ENCODE assay signal across 14 cellular contexts in genomic region chr4:168908859-168909390, GRCh38.
DNase-seq lines count a peak whose midpoint lies in the region; ATAC-seq and TF ChIP-seq lines count a peak whose summit lies in the region.
"Had no signal": no experiment of that assay in that cellular context is flagged by ENCODE, and none has a peak within 500 bp of the region (broad histone marks: within the 10 kb centered on the region; RNA-seq: fewer than 3 reads in every experiment).

No MANE protein-coding gene starts in this region.

- H3K4me3 Mint-ChIP-seq in endodermal cell: no peak overlapping the region

- H3K36me3 ChIP-seq in endodermal cell (ENCODE audit: control insufficient read depth, insufficient read depth, low read length): peaks cover 84% of the 10 kb centered on the region
- H3K36me3 ChIP-seq in muscle layer of colon (ENCODE audit: insufficient read depth, low read length): peaks cover 62% of the 10 kb centered on the region
- peaks cover 18 to 54% of the 10 kb centered on the region in 2 donors for H3K36me3 ChIP-seq in stomach smooth muscle (ENCODE audit: control insufficient read depth in 2 of 2, insufficient read depth in 2 of 2, low read length in 2 of 2)

- H3K4me1 Mint-ChIP-seq in endodermal cell: no peaks in the 10 kb centered on the region

- H3K36me3 Mint-ChIP-seq in endodermal cell (ENCODE audit: low read depth): peaks cover 26% of the 10 kb centered on the region

- H3K9ac ChIP-seq in endodermal cell (ENCODE audit: extremely low read depth, low read length, poor library complexity, severe bottlenecking): no peak overlapping the region
- H3K9ac ChIP-seq in muscle layer of colon (ENCODE audit: low read length): no peak overlapping the region
- no peak overlapping the region for H3K9ac ChIP-seq in stomach smooth muscle (ENCODE audit: low read length in 2 of 2)

- H3K4me3 ChIP-seq in endodermal cell (ENCODE audit: low read length) (no peak overlapping the region), muscle layer of colon (ENCODE audit: low read depth in 1 of 2, low read length in 2 of 2) (no peak overlapping the region), stomach smooth muscle (ENCODE audit: low read length in 2 of 2) (no peak overlapping the region)

- WGBS in endodermal cell (ENCODE audit: insufficient coverage in 1 of 2, insufficient read length in 1 of 2), 2 experiments: 89 to 94% methylated on average over 3 of the region's 3 CpGs

- no peaks in the 10 kb centered on the region for H3K9me3 Mint-ChIP-seq in endodermal cell

- no peaks in the 10 kb centered on the region for H3K27me3 Mint-ChIP-seq in endodermal cell (ENCODE audit: insufficient read depth)

- H3K27ac Mint-ChIP-seq in endodermal cell: peak overlapping the region; percentile 8

- H3K27me3 ChIP-seq in endodermal cell (ENCODE audit: control insufficient read depth, insufficient read depth, low read length, poor library complexity, severe bottlenecking) (no peaks in the 10 kb centered on the region), muscle layer of colon (ENCODE audit: control insufficient read depth in 1 of 2, insufficient read depth in 2 of 2, low read length in 2 of 2) (no peaks in the 10 kb centered on the region), stomach smooth muscle (ENCODE audit: control insufficient read depth in 1 of 2, insufficient read depth in 2 of 2, low read length in 2 of 2) (no peaks in the 10 kb centered on the region)

- DNase-seq in RPMI7951 (ENCODE audit: low read depth) (peak; percentile 21), endodermal cell (no peak), NCI-H2081 treated with DMSO at 0.1 percent for 48 hours (lab: John Stamatoyannopoulos, UW) (no peak)
- DNase-seq: DND-41, NCI-H1417, NCI-H510A treated with DMSO at 0.1 percent for 48 hours, WERI-Rb-1 had no signal

- H3K9me3 ChIP-seq in endodermal cell (ENCODE audit: control insufficient read depth, low read length): no peaks in the 10 kb centered on the region
- H3K9me3 ChIP-seq in muscle layer of colon (ENCODE audit: low read length): no peaks in the 10 kb centered on the region
- no peaks in the 10 kb centered on the region for H3K9me3 ChIP-seq in stomach smooth muscle (ENCODE audit: control insufficient read depth in 2 of 2, low read length in 2 of 2)

- no peak for ATAC-seq in GM21723 (IDR thresholded peaks at IDR 0.05; ENCODE audit: unreplicated experiment)
- no peak for ATAC-seq in GM19324 (IDR thresholded peaks at IDR 0.05; ENCODE audit: low FRiP score, unreplicated experiment)
- ATAC-seq in GM19023 (IDR thresholded peaks at IDR 0.05; ENCODE audit: unreplicated experiment): no peak
- ATAC-seq: left lobe of liver had no signal

- no peak for TF ChIP-seq CTCF in endodermal cell (conservative IDR thresholded peaks at IDR 0.05)

- H3K4me1 ChIP-seq in endodermal cell (ENCODE audit: control insufficient read depth, insufficient read depth, low read length) (no peaks in the 10 kb centered on the region), muscle layer of colon (ENCODE audit: insufficient read depth, low read length) (peaks cover 42% of the 10 kb centered on the region), stomach smooth muscle (ENCODE audit: control insufficient read depth, insufficient read depth, low read length) (peaks cover 27% of the 10 kb centered on the region)

- H3K27ac ChIP-seq in endodermal cell (ENCODE audit: low read depth, low read length) (no peak overlapping the region), muscle layer of colon (ENCODE audit: low read depth, low read length) (peak overlapping the region; percentile 53), stomach smooth muscle (ENCODE audit: low read length) (peak overlapping the region; percentile 25)
- H3K27ac ChIP-seq: C4-2B, WERI-Rb-1 had no signal
